ENCODE assay signal across 13 cellular contexts in the genomic region with DNA sequence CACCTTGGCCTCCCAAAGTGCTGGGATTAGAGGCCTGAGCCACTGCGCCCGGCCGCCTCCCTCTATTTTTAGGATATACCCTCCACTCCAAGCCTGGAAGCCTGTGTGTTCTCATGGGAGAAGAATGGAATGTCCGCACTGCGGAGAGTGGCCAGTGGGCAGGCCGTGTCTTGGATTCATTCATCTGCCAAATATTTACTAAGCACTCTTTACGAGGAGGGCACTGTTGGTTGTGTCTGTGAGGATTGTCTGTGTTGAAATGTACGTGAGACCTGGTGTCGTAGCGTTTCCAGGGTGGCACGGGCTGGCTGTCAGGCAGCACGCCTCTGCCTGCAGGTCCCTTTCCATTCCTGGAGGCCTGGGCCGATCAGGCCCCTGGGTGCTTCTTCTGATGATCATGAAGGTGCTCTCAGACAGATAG. TPM values are rescaled to one million over a fixed set of nuclear protein-coding genes. Genes with fewer than 3 reads are reported as not detected.
DNase-seq lines count a peak whose midpoint lies in the region; ATAC-seq and TF ChIP-seq lines count a peak whose summit lies in the region.
"Had no signal": no experiment of that assay in that cellular context is flagged by ENCODE, and none has a peak within 500 bp of the region (broad histone marks: within the 10 kb centered on the region; RNA-seq: fewer than 3 reads in every experiment).

No MANE protein-coding gene starts in this region.

- no peaks in the 10 kb centered on the region for H3K9me3 ChIP-seq in thoracic aorta

- TF ChIP-seq CTCF in chondrocyte (IDR thresholded peaks at IDR 0.05) (no peak), thoracic aorta (IDR thresholded peaks at IDR 0.05) (no peak)

- peak overlapping the region; percentile 36 for H3K4me3 ChIP-seq in thoracic aorta
- H3K4me3 ChIP-seq: GM12878 had no signal

- no peak for DNase-seq in activated T-cell treated with anti-CD3 and anti-CD28 coated beads, Interleukin-2, amount 50 U/mL, for 24 hours
- no peak for DNase-seq in activated T-cell treated with anti-CD3 and anti-CD28 coated beads, Interleukin-2, amount 50 U/mL, for 1 hour
- DNase-seq in chondrocyte (ENCODE audit: low spot score): no peak
- peak; percentile 85 for DNase-seq in islet precursor cell
- peak; percentile 36 for DNase-seq in thoracic aorta (ENCODE audit: low spot score)
- no peak for DNase-seq in SW480 (ENCODE audit: low spot score)
- DNase-seq: DMS 273 treated with DMSO at 0.1 percent for 48 hours had no signal

- H3K9me3 Mint-ChIP-seq in activated T-cell treated with anti-CD3 and anti-CD28 coated beads, Interleukin-2, amount 50 U/mL, for 24 hours: no peaks in the 10 kb centered on the region
- H3K9me3 Mint-ChIP-seq in chondrocyte (ENCODE audit: low read depth): no peaks in the 10 kb centered on the region
- H3K9me3 Mint-ChIP-seq: dendritic cell treated with granulocyte-macrophage colony-stimulating factor and Interleukin-4, amounts not matched to agents 40 ng/mL and 50 ng/mL, for 4 days; memory B cell had no signal

- peak overlapping the region; percentile 53 for H3K27ac Mint-ChIP-seq in activated T-cell treated with anti-CD3 and anti-CD28 coated beads, Interleukin-2, amount 50 U/mL, for 24 hours
- H3K27ac Mint-ChIP-seq in chondrocyte (ENCODE audit: unreplicated experiment): peak overlapping the region; percentile 81
- H3K27ac Mint-ChIP-seq: dendritic cell treated with granulocyte-macrophage colony-stimulating factor and Interleukin-4, amounts not matched to agents 40 ng/mL and 50 ng/mL, for 4 days; memory B cell had no signal

- H3K4me1 Mint-ChIP-seq in activated T-cell treated with anti-CD3 and anti-CD28 coated beads, Interleukin-2, amount 50 U/mL, for 24 hours (ENCODE audit: low read depth): peaks cover 19% of the 10 kb centered on the region
- H3K4me1 Mint-ChIP-seq in chondrocyte (ENCODE audit: low read depth): peaks cover 45% of the 10 kb centered on the region

- H3K36me3 Mint-ChIP-seq in activated T-cell treated with anti-CD3 and anti-CD28 coated beads, Interleukin-2, amount 50 U/mL, for 24 hours (ENCODE audit: low read depth): peaks cover 95% of the 10 kb centered on the region
- peaks cover 38% of the 10 kb centered on the region for H3K36me3 Mint-ChIP-seq in chondrocyte (ENCODE audit: low read depth)

- H3K27ac ChIP-seq in thoracic aorta: peak overlapping the region; percentile 75 to 82

- H3K4me1 ChIP-seq in thoracic aorta (ENCODE audit: control insufficient read depth in 1 of 2, low read depth in 2 of 2): peaks cover 12 to 29% of the 10 kb centered on the region in 2 donors

- peaks cover 26% of the 10 kb centered on the region for H3K36me3 ChIP-seq in thoracic aorta

- no peak overlapping the region for H3K4me3 Mint-ChIP-seq in activated T-cell treated with anti-CD3 and anti-CD28 coated beads, Interleukin-2, amount 50 U/mL, for 24 hours
- H3K4me3 Mint-ChIP-seq in chondrocyte (ENCODE audit: unreplicated experiment): no peak overlapping the region
- H3K4me3 Mint-ChIP-seq: dendritic cell treated with granulocyte-macrophage colony-stimulating factor and Interleukin-4, amounts not matched to agents 40 ng/mL and 50 ng/mL, for 4 days; memory B cell had no signal

- no peaks in the 10 kb centered on the region for H3K27me3 ChIP-seq in thoracic aorta (replicated peaks; ENCODE audit: insufficient read depth)

- no peaks in the 10 kb centered on the region for H3K27me3 Mint-ChIP-seq in activated T-cell treated with anti-CD3 and anti-CD28 coated beads, Interleukin-2, amount 50 U/mL, for 24 hours
- no peaks in the 10 kb centered on the region for H3K27me3 Mint-ChIP-seq in chondrocyte (ENCODE audit: low read depth)
- H3K27me3 Mint-ChIP-seq: dendritic cell treated with granulocyte-macrophage colony-stimulating factor and Interleukin-4, amounts not matched to agents 40 ng/mL and 50 ng/mL, for 4 days; memory B cell had no signal

- ATAC-seq in thoracic aorta (ENCODE audit: insufficient number of reproducible peaks, low FRiP score, low read depth): peak; percentile 62
- ATAC-seq in HG02973 (IDR thresholded peaks at IDR 0.05; ENCODE audit: unreplicated experiment): no peak
- no peak for ATAC-seq in HG03460 (IDR thresholded peaks at IDR 0.05; ENCODE audit: unreplicated experiment)
- ATAC-seq: activated CD4-positive, CD25-positive, alpha-beta regulatory T cell treated with anti-CD3 and anti-CD28 coated beads, Interleukin-2, amount 50 U/mL, for 24 hours; GM12878 had no signal

RNA-seq across cellular contexts. Expression of gene PGS1, which starts 19.2 kb away (rescaled TPM):
- 22.1 to 30.4 TPM (median 22.7 TPM) in 3 replicates for total RNA-seq in chondrocyte
- 10 to 100 TPM; 52.0 to 98.4 TPM for total RNA-seq in thoracic aorta

RNA-seq across cellular contexts. Expression of gene SOCS3, which starts 37.8 kb away (rescaled TPM):
- total RNA-seq in chondrocyte (13.6 to 26.2 TPM (median 14.4 TPM) in 3 replicates), thoracic aorta (100 to 1,000 TPM; 313 to 361 TPM)

Comparison
In these comparisons a context has a peak if more than half of its experiments do, and no peak if none do; other contexts are left out.
1. DNase-seq: peak in islet precursor cell (single experiment) and thoracic aorta (single experiment); none in activated T-cell treated with anti-CD3 and anti-CD28 coated beads, Interleukin-2, amount 50 U/mL, for 24 hours (single experiment), activated T-cell treated with anti-CD3 and anti-CD28 coated beads, Interleukin-2, amount 50 U/mL, for 1 hour (single experiment), chondrocyte (single experiment) and SW480 (single experiment).
2. RNA of gene SOCS3, which starts 37.8 kb away (total RNA-seq): 313 to 361 TPM in thoracic aorta; 13.6 to 26.2 TPM in chondrocyte; every median in the first group is over 10 times any median in the second.